In the genomic region with DNA sequence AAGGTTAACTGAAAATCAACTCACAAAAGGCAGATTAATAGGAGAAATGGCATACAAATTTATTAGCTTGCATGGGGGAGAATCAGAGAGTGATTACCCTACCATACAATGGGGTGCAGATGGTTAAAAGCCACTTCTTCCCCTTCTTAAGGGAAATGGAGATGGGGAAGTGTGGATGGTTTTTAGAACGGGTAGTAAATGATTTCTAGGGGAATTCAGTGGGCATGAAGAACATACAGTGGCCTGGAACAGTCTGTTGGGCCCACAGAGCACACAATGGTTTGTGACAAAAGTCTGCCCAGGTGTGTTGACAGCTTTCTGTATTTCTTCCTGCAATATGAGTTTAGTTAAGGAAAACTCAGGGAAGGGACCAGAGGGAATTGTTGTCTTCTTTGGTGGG, we compare ENCODE assay signal across 16 cellular contexts.
DNase-seq lines count a peak whose midpoint lies in the region; ATAC-seq lines count a peak whose summit lies in the region.
"Had no signal": no experiment of that assay in that cellular context is flagged by ENCODE, and none has a peak within 500 bp of the region (broad histone marks: within the 10 kb centered on the region; RNA-seq: fewer than 3 reads in every experiment).

No MANE protein-coding gene starts in this region.

- no peaks in the 10 kb centered on the region for H3K27me3 Mint-ChIP-seq in stimulated activated naive B cell treated with anti-CD40 and anti-IgM and Interleukin-4, amounts not matched to agents 10 μg/mL and 1 μg/mL and 100 μg/mL, for 72 hours
- no peaks in the 10 kb centered on the region for H3K27me3 Mint-ChIP-seq in activated CD4-positive, alpha-beta memory T cell treated with anti-CD3 and anti-CD28 coated beads for 36 hours
- H3K27me3 Mint-ChIP-seq: CD4-positive, CD25-positive, alpha-beta regulatory T cell; IgD-negative memory B cell had no signal

- DNase-seq in stimulated activated naive B cell treated with anti-CD40 and anti-IgM and Interleukin-4, amounts not matched to agents 10 μg/mL and 1 μg/mL and 100 μg/mL, for 72 hours, result no peak
- no peak for DNase-seq in HK-2 (ENCODE audit: unreplicated experiment)
- no peak for DNase-seq in activated CD4-positive, CD25-positive, alpha-beta regulatory T cell (lab: John Stamatoyannopoulos, UW)
- DNase-seq in activated CD4-positive, alpha-beta memory T cell treated with anti-CD3 and anti-CD28 coated beads for 36 hours, result no peak
- DNase-seq: 8988T; AML-193; CD4-positive, CD25-positive, alpha-beta regulatory T cell; DMS79; H9; KG1 had no signal

- POLR2A ChIA-PET in activated CD4-positive, alpha-beta memory T cell treated with anti-CD3 and anti-CD28 coated beads for 36 hours (lab: Charles Lee), result no interaction called here

- CTCF ChIA-PET in activated CD4-positive, alpha-beta memory T cell treated with anti-CD3 and anti-CD28 coated beads for 36 hours (lab: Charles Lee), result no interaction called here

- H3K9me3 Mint-ChIP-seq in stimulated activated naive B cell treated with anti-CD40 and anti-IgM and Interleukin-4, amounts not matched to agents 10 μg/mL and 1 μg/mL and 100 μg/mL, for 72 hours, result peaks cover 0 to 3% of the 10 kb centered on the region in 2 donors
- H3K9me3 Mint-ChIP-seq in activated CD4-positive, alpha-beta memory T cell treated with anti-CD3 and anti-CD28 coated beads for 36 hours, result no peaks in the 10 kb centered on the region
- H3K9me3 Mint-ChIP-seq: GM23338, H9, IgD-negative memory B cell had no signal

- no peak overlapping the region for H3K4me3 Mint-ChIP-seq in stimulated activated naive B cell treated with anti-CD40 and anti-IgM and Interleukin-4, amounts not matched to agents 10 μg/mL and 1 μg/mL and 100 μg/mL, for 72 hours
- no peak overlapping the region for H3K4me3 Mint-ChIP-seq in activated CD4-positive, alpha-beta memory T cell treated with anti-CD3 and anti-CD28 coated beads for 36 hours
- H3K4me3 Mint-ChIP-seq: CD4-positive, CD25-positive, alpha-beta regulatory T cell; GM23338; H9; IgD-negative memory B cell had no signal

- H3K4me1 Mint-ChIP-seq in stimulated activated naive B cell treated with anti-CD40 and anti-IgM and Interleukin-4, amounts not matched to agents 10 μg/mL and 1 μg/mL and 100 μg/mL, for 72 hours, result peaks cover 0 to 2% of the 10 kb centered on the region in 2 donors
- H3K4me1 Mint-ChIP-seq in activated CD4-positive, alpha-beta memory T cell treated with anti-CD3 and anti-CD28 coated beads for 36 hours (ENCODE audit: low read depth), result no peaks in the 10 kb centered on the region
- H3K4me1 Mint-ChIP-seq: CD4-positive, CD25-positive, alpha-beta regulatory T cell; IgD-negative memory B cell had no signal

- H3K27ac Mint-ChIP-seq in stimulated activated naive B cell treated with anti-CD40 and anti-IgM and Interleukin-4, amounts not matched to agents 10 μg/mL and 1 μg/mL and 100 μg/mL, for 72 hours, result no peak overlapping the region
- no peak overlapping the region for H3K27ac Mint-ChIP-seq in activated CD4-positive, alpha-beta memory T cell treated with anti-CD3 and anti-CD28 coated beads for 36 hours
- H3K27ac Mint-ChIP-seq: GM23338, H9, IgD-negative memory B cell had no signal

- ATAC-seq in GM18861 (IDR thresholded peaks at IDR 0.05; ENCODE audit: unreplicated experiment), result peak; percentile 70
- ATAC-seq in GM19463 (IDR thresholded peaks at IDR 0.05; ENCODE audit: unreplicated experiment), result peak; percentile 77
- ATAC-seq in HG02981 (IDR thresholded peaks at IDR 0.05; ENCODE audit: unreplicated experiment), result peak; percentile 51
- ATAC-seq in stimulated activated naive B cell treated with anti-CD40 and anti-IgM and Interleukin-4, amounts not matched to agents 10 μg/mL and 1 μg/mL and 100 μg/mL, for 72 hours (replicated peaks), result peak; percentile 45
- ATAC-seq: GM12878, GM23338 had no signal

- H3K36me3 Mint-ChIP-seq in stimulated activated naive B cell treated with anti-CD40 and anti-IgM and Interleukin-4, amounts not matched to agents 10 μg/mL and 1 μg/mL and 100 μg/mL, for 72 hours, result peaks cover 21 to 27% of the 10 kb centered on the region in 2 donors
- no peaks in the 10 kb centered on the region for H3K36me3 Mint-ChIP-seq in activated CD4-positive, alpha-beta memory T cell treated with anti-CD3 and anti-CD28 coated beads for 36 hours

- intact Hi-C loops in activated CD4-positive, alpha-beta memory T cell treated with anti-CD3 and anti-CD28 coated beads for 36 hours (cut with micrococcal nuclease), result no loop called here
